Comparison of ENCODE assay signal across 38 cellular contexts in the genomic region with DNA sequence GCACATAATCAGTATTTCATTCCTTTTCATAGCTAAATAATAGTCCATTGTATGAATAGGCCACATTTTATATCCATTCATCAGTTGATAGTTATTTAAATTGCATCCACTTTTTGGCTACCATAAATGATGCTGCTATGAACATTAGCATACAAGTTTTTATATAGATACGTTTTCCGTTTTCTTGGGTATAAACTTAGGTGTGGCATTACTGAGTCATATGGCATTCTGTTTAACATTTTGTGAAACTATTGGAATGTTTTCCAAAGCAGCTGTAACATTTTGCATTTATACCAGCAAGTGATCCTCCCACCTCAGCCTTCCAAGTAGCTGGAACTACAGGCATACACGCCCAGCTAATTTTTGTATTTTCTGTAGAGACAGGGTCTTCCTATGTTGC. TPM values are rescaled to one million over a fixed set of nuclear protein-coding genes. Genes with fewer than 3 reads are reported as not detected.
"Had no signal": no experiment of that assay in that cellular context is flagged by ENCODE, and none has a peak within 500 bp of the region (broad histone marks: within the 10 kb centered on the region; RNA-seq: fewer than 3 reads in every experiment).

No MANE protein-coding gene starts in this region.

- H3K9me3 ChIP-seq: adrenal gland, ascending aorta, body of pancreas, breast epithelium had no signal

- ATAC-seq: activated naive CD4-positive, alpha-beta T cell treated with anti-CD3 and anti-CD28 coated beads, Interleukin-2, amount 50 U/mL, for 72 hours; activated naive CD8-positive, alpha-beta T cell treated with anti-CD3 and anti-CD28 coated beads, Interleukin-2, amount 50 U/mL, for 24 hours; activated T-cell treated with anti-CD3 and anti-CD28 coated beads, Interleukin-2, amount 50 U/mL, for 4 hours; activated T-cell treated with anti-CD3 and anti-CD28 coated beads, Interleukin-2, amount 50 U/mL, for 72 hours; activated T-helper 17 cell treated with anti-CD3 and anti-CD28 coated beads, Interleukin-2, amount 50 U/mL, for 72 hours; body of pancreas had no signal

- H3K27ac ChIP-seq: adrenal gland, ascending aorta, body of pancreas, brain microvascular endothelial cell, breast epithelium, cardiac muscle cell had no signal

- H3K4me3 ChIP-seq: adrenal gland, ascending aorta, body of pancreas, breast epithelium, cardiac muscle cell had no signal

- H3K36me3 ChIP-seq: brain microvascular endothelial cell, breast epithelium had no signal

- H3K4me1 ChIP-seq: adrenal gland, ascending aorta, body of pancreas, breast epithelium had no signal

- DNase-seq: activated effector memory CD4-positive, alpha-beta T cell treated with anti-CD3 and anti-CD28 coated beads, Interleukin-2, amount 50 U/mL, for 16 hours; activated effector memory CD4-positive, alpha-beta T cell treated with Interleukin-2 at 50 U/mL for 16 hours; activated gamma-delta T cell; activated gamma-delta T cell treated with Interleukin-2 at 50 U/mL for 16 hours; activated naive CD4-positive, alpha-beta T cell; activated naive CD4-positive, alpha-beta T cell treated with anti-CD3 and anti-CD28 coated beads for 36 hours; activated naive CD4-positive, alpha-beta T cell treated with anti-CD3 and anti-CD28 coated beads, Interleukin-2, amount 10 ng/mL, durations not matched to agents 7 days and 5 days; activated naive CD4-positive, alpha-beta T cell treated with anti-CD3 and anti-CD28 coated beads, Interleukin-2, amount 50 U/mL, for 16 hours; activated naive CD4-positive, alpha-beta T cell treated with Interleukin-2 at 50 U/mL for 16 hours; activated naive CD8-positive, alpha-beta T cell treated with anti-CD3 and anti-CD28 coated beads for 36 hours; activated naive CD8-positive, alpha-beta T cell treated with anti-CD3 and anti-CD28 coated beads, Interleukin-2, amount 10 ng/mL, durations not matched to agents 7 days and 5 days; activated naive CD8-positive, alpha-beta T cell treated with anti-CD3 and anti-CD28 coated beads, Interleukin-2, amount 50 U/mL, for 24 hours; activated T-cell treated with anti-CD3 and anti-CD28 coated beads, Interleukin-2, amount 50 U/mL, for 24 hours; activated T-cell treated with anti-CD3 and anti-CD28 coated beads, Interleukin-2, amount 50 U/mL, for 4 hours; activated T-cell treated with anti-CD3 and anti-CD28 coated beads, Interleukin-2, amount 50 U/mL, for 48 hours; activated T-cell treated with anti-CD3 and anti-CD28 coated beads, Interleukin-2, amount 50 U/mL, for 72 hours; adrenal gland; amniotic stem cell; amygdala; anterior cingulate cortex; aorta; body of pancreas; brain microvascular endothelial cell; caudate nucleus; central memory CD4-positive, alpha-beta T cell; cerebellar nuclear complex had no signal

- FAIRE-seq: bronchial epithelial cell had no signal

- H3K27me3 ChIP-seq: adrenal gland, ascending aorta, body of pancreas, brain microvascular endothelial cell, cardiac muscle cell had no signal

RNA-seq across cellular contexts. Expression of gene CLDN2, which starts 26.2 kb away (rescaled TPM):
- total RNA-seq: activated naive CD4-positive, alpha-beta T cell treated with anti-CD3 and anti-CD28 coated beads for 36 hours; activated naive CD4-positive, alpha-beta T cell treated with anti-CD3 and anti-CD28 coated beads, Interleukin-2, amount 50 U/mL, for 72 hours; activated naive CD8-positive, alpha-beta T cell treated with anti-CD3 and anti-CD28 coated beads for 36 hours; activated naive CD8-positive, alpha-beta T cell treated with anti-CD3 and anti-CD28 coated beads, Interleukin-2, amount 10 ng/mL, durations not matched to agents 7 days and 5 days; activated T-cell treated with anti-CD3 and anti-CD28 coated beads, Interleukin-2, amount 50 U/mL, for 4 hours; activated T-cell treated with anti-CD3 and anti-CD28 coated beads, Interleukin-2, amount 50 U/mL, for 72 hours; activated T-helper 1 cell treated with anti-CD3 and anti-CD28 coated beads, Interleukin-12 subunit alpha, Interleukin-12 subunit beta, Interleukin-2, Interleukin-4 antibody, amounts not matched to agents 30 ng/mL and 10 ng/mL and 1 ng/mL, durations not matched to agents 14 hours and 24 hours and 36 hours; activated T-helper 17 cell treated with anti-CD3 and anti-CD28 coated beads, Interleukin-2, amount 50 U/mL, for 72 hours; activated T-helper 2 cell treated with anti-CD3 and anti-CD28 coated beads, Interferon-gamma antibody, Interleukin-2, Interleukin-4, amounts not matched to agents 10 μg/mL and 5 μg/mL and 100 μg/mL, durations not matched to agents 14 hours and 24 hours and 36 hours; aorta; bronchial epithelial cell; cardiac septum; cerebellum had no signal
- polyA plus RNA-seq: aorta had no signal

RNA-seq across cellular contexts. Expression of gene RIPPLY1, which starts 43.3 kb away (rescaled TPM):
- total RNA-seq: activated naive CD4-positive, alpha-beta T cell treated with anti-CD3 and anti-CD28 coated beads for 36 hours; activated naive CD4-positive, alpha-beta T cell treated with anti-CD3 and anti-CD28 coated beads, Interleukin-2, amount 50 U/mL, for 72 hours; activated naive CD8-positive, alpha-beta T cell treated with anti-CD3 and anti-CD28 coated beads for 36 hours; activated naive CD8-positive, alpha-beta T cell treated with anti-CD3 and anti-CD28 coated beads, Interleukin-2, amount 10 ng/mL, durations not matched to agents 7 days and 5 days; activated T-cell treated with anti-CD3 and anti-CD28 coated beads, Interleukin-2, amount 50 U/mL, for 4 hours; activated T-cell treated with anti-CD3 and anti-CD28 coated beads, Interleukin-2, amount 50 U/mL, for 72 hours; activated T-helper 1 cell treated with anti-CD3 and anti-CD28 coated beads, Interleukin-12 subunit alpha, Interleukin-12 subunit beta, Interleukin-2, Interleukin-4 antibody, amounts not matched to agents 30 ng/mL and 10 ng/mL and 1 ng/mL, durations not matched to agents 14 hours and 24 hours and 36 hours; activated T-helper 17 cell treated with anti-CD3 and anti-CD28 coated beads, Interleukin-2, amount 50 U/mL, for 72 hours; activated T-helper 2 cell treated with anti-CD3 and anti-CD28 coated beads, Interferon-gamma antibody, Interleukin-2, Interleukin-4, amounts not matched to agents 10 μg/mL and 5 μg/mL and 100 μg/mL, durations not matched to agents 14 hours and 24 hours and 36 hours; aorta; ascending aorta; astrocyte; body of pancreas; bronchial epithelial cell; cardiac muscle cell; cardiac septum; cerebellum; chondrocyte had no signal
- polyA plus RNA-seq: aorta had no signal
